8 cellular contexts compared by ENCODE assay signal in the genomic region with DNA sequence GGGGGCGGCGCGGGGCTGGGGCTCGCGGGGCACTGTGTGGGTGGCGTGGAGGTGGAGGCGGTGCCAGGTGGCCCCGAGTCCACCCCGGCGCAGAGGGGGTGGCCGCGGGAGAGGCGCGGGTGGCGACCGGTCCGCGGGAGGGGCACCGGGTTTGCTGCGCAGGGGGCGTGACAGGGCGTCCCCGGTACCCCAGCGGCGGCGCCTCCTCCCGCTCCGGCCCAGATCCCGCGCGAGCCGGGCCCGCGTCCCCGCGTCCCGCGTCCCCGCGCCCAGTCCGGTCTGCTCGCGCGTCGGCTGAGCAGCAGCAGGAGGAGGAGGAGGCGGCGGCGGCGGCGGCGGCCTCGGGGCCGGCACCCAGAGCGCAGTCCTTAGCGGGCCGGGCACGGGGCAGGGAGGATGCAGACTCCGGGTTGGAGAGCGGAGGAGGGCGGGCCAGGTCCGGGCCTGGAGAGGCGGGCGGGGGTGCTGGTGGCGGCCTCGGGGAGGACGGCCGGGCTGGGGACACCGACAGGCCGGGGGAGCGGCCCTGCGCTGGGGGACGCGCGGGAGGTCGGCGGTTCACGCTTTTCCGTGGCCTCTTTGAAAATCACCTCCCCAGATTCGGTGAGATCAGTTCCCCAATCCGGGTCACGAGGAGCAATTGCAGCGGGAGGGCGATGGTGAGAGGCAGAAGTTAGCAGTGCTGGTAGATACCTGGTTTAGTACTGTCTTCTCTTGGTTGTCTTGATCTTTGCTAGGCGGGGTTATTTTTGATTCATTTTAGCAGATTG. TPM values are rescaled to one million over a fixed set of nuclear protein-coding genes. Genes with fewer than 3 reads are reported as not detected.
A peak's percentile ranks its signal among the peaks of the same experiment; 100 is the strongest.
DNase-seq lines count a peak whose midpoint lies in the region; ATAC-seq, FAIRE-seq and TF ChIP-seq lines count a peak whose summit lies in the region.

No MANE protein-coding gene starts in this region.

- peak; percentile 45 for ATAC-seq in GM18505 (IDR thresholded peaks at IDR 0.05; ENCODE audit: unreplicated experiment)
- ATAC-seq in HG02870 (IDR thresholded peaks at IDR 0.05; ENCODE audit: unreplicated experiment) = peak; percentile 62
- ATAC-seq in HepG2 = peak; percentile 47

- no peak for FAIRE-seq in HepG2 (lab: Jason Lieb, UNC)

- TF ChIP-seq POLR2A in GM18505 (IDR thresholded peaks at IDR 0.05; ENCODE audit: borderline replicate concordance, extremely low read depth, insufficient read depth, insufficient read length) = peak; percentile 72
- no peak for TF ChIP-seq POLR2A in HepG2 (IDR thresholded peaks at IDR 0.05; ENCODE audit: insufficient read depth in 1 of 2, low read depth in 2 of 2, low read length in 2 of 2)

- WGBS in HepG2 (ENCODE audit: low lambda C conversion rate) = 1% methylated on average over 25 of the region's 84 CpGs

- intact Hi-C loops in A673 (cut with micrococcal nuclease; ENCODE audit: unreplicated experiment) = loop anchor here (5.0 kb wide), 1 partner anchor 123 kb away; no protein-coding TSS in a partner anchor
- intact Hi-C loops in HepG2 (cut with micrococcal nuclease; ENCODE audit: unreplicated experiment) = loop anchor here (5.0 to 10.0 kb wide), 2 partner anchors 38 to 520 kb away; a partner anchor contains a TSS

- H3K27me3 ChIP-seq in A673 (replicated peaks; ENCODE audit: insufficient read depth, low read depth, low read length, poor library complexity) = no peaks in the 10 kb centered on the region
- H3K27me3 ChIP-seq in HepG2 (ENCODE audit: control insufficient read depth in 1 of 2, insufficient read depth in 2 of 2, low read length in 2 of 2) = no peaks in the 10 kb centered on the region; a peak in 1 of 5 replicates

- TF ChIP-seq CTCF in A673 (conservative IDR thresholded peaks at IDR 0.05; ENCODE audit: low read depth, low read length) (no peak), WI38 (IDR thresholded peaks at IDR 0.05; ENCODE audit: low read depth, low read length) (no peak), HepG2 (CRISPR knock-in tag; IDR thresholded peaks at IDR 0.05) (no peak)

- H3K79me2 ChIP-seq in HepG2 (ENCODE audit: insufficient read depth, low read length) = peaks cover 56% of the 10 kb centered on the region

- no peak for TF ChIP-seq EP300 in HepG2 (IDR thresholded peaks at IDR 0.05; ENCODE audit: low read depth in 2 of 2, low read length in 2 of 2)
- TF ChIP-seq EP300 in HepG2 (CRISPR knock-in tag; IDR thresholded peaks at IDR 0.05; ENCODE audit: borderline replicate concordance) = no peak

- H3K4me3 ChIP-seq in A673 (ENCODE audit: low read depth, low read length, poor library complexity, severe bottlenecking) = peak overlapping the region; percentile 96
- peak overlapping the region; percentile 96 for H3K4me3 ChIP-seq in WI38 (ENCODE audit: low read depth, low read length)
- peak overlapping the region; percentile 85 to 99 (median 93) for H3K4me3 ChIP-seq in HepG2 (replicated peaks in 1 of 3; ENCODE audit: insufficient read depth in 1 of 3, low read depth in 2 of 3, low read length in 3 of 3)

- H3K4me2 ChIP-seq in HepG2 (ENCODE audit: low read depth, low read length) = peak overlapping the region; percentile 90

- H2AFZ ChIP-seq in HepG2 (ENCODE audit: low read length) = no peak overlapping the region

- POLR2A ChIA-PET in A673 (lab: Charles Lee; ENCODE audit: low non-redundant PET) = no interaction called here
- POLR2A ChIA-PET in HepG2 (lab: Yijun Ruan, JAX) = interaction anchor here (0.8 to 1.4 kb wide), 2 partner anchors 24 to 108 kb away, joined by 3 read pairs; no protein-coding TSS in a partner anchor

- peaks cover 49% of the 10 kb centered on the region for H4K20me1 ChIP-seq in HepG2 (ENCODE audit: insufficient read depth, low read length)

- BruUV-seq in A673 (replicated peaks; lab: Mats Ljungman, UMichigan) (no TSS peak), HepG2 (replicated peaks; lab: Mats Ljungman, UMichigan) (no TSS peak)

- H3K27ac ChIP-seq in A673 (ENCODE audit: low read depth, low read length, poor library complexity, severe bottlenecking) = peak overlapping the region; percentile 78
- H3K27ac ChIP-seq in HepG2 (ENCODE audit: extremely low read length, insufficient read depth, low read length) = peak overlapping the region; percentile 70

- no peaks in the 10 kb centered on the region for H3K9me3 ChIP-seq in A673 (ENCODE audit: low read depth, low read length, poor library complexity, severe bottlenecking)
- no peaks in the 10 kb centered on the region for H3K9me3 ChIP-seq in HepG2 (ENCODE audit: low read length)

- TF ChIP-seq RAD21 in HepG2 (CRISPR knock-in tag; IDR thresholded peaks at IDR 0.05) = no peak

- DNase-seq in A673 (ENCODE audit: low spot score) = peak; percentile 57
- peak; percentile 40 for DNase-seq in NCI-H146 treated with DMSO at 0.1 percent for 48 hours (lab: John Stamatoyannopoulos, UW; ENCODE audit: unreplicated experiment)
- DNase-seq in dedifferentiated amniotic fluid mesenchymal stem cell (ENCODE audit: extremely low spot score) = peak; percentile 58
- no peak for DNase-seq in HepG2 (ENCODE audit: low spot score)
- DNase-seq in stimulated activated CD4-positive, alpha-beta T cell treated with anti-CD3 and anti-CD28 coated beads, Interleukin-4, amount 100 ng/mL, for 4 hours = peak; percentile 10 to 21

- CTCF ChIA-PET in A673 (lab: Charles Lee) (interaction anchor here (1.0 kb wide), 1 partner anchor 12 kb away, joined by 3 read pairs; no protein-coding TSS in a partner anchor), HepG2 (lab: Yijun Ruan, JAX; ENCODE audit: low intra/inter-chr PET ratio, low total read pairs) (no interaction called here)

- peaks cover 29% of the 10 kb centered on the region for H3K4me1 ChIP-seq in A673 (ENCODE audit: insufficient read depth, low read length, poor library complexity, severe bottlenecking)
- H3K4me1 ChIP-seq in HepG2 (ENCODE audit: insufficient read depth, low read length) = peaks cover 46% of the 10 kb centered on the region

- no peaks in the 10 kb centered on the region for H3K36me3 ChIP-seq in A673 (ENCODE audit: insufficient read depth, low read length, poor library complexity, severe bottlenecking)
- H3K36me3 ChIP-seq in HepG2 (replicated peaks in 1 of 2; ENCODE audit: control insufficient read depth in 1 of 2, insufficient read depth in 2 of 2, low read length in 2 of 2) = no peaks in the 10 kb centered on the region

- H3K9ac ChIP-seq in HepG2 (ENCODE audit: insufficient read depth, low read depth, low read length) = peak overlapping the region; percentile 80

- in situ Hi-C loops in HepG2 (cut with HindIII; ENCODE audit: extremely low pct_ligation_motif_present, low pct_unique_long_range_greater_than_20kb) = loop anchor here (10.0 kb wide), 1 partner anchor 120 kb away; no protein-coding TSS in a partner anchor

TF ChIP-seq in HepG2, 621 proteins besides CTCF, POLR2A, EP300 and RAD21 (continues in another document):
- no peak for TF ChIP-seq ZNF124 (CRISPR knock-in tag; IDR thresholded peaks at IDR 0.05)
- no peak for TF ChIP-seq ZNF282 (IDR thresholded peaks at IDR 0.05; ENCODE audit: partially characterized antibody)
- TF ChIP-seq SMARCC2 (IDR thresholded peaks at IDR 0.05) = no peak
- peak; percentile 15; the same call in 1 of the 2 replicates for TF ChIP-seq GABPB1 (CRISPR knock-in tag; IDR thresholded peaks at IDR 0.05)
- no peak for TF ChIP-seq PRMT3 (CRISPR knock-in tag; IDR thresholded peaks at IDR 0.05; ENCODE audit: borderline replicate concordance, low read depth)
- TF ChIP-seq CREM (IDR thresholded peaks at IDR 0.05) = no peak
- TF ChIP-seq CREM (CRISPR knock-in tag; IDR thresholded peaks at IDR 0.05) = no peak
- TF ChIP-seq ZFP1 (CRISPR knock-in tag; IDR thresholded peaks at IDR 0.05) = no peak

RNA-seq across cellular contexts. Expression of a gene that starts 1.6 kb away (rescaled TPM):
- total RNA-seq in A673 (2021) = 99.8 and 105 TPM in 2 replicates
- total RNA-seq in HepG2 (2016; rRNA removed; fragmentation: Illumina TruSeq; extraction: Trizol) = 40.1 and 45.2 TPM in 2 replicates
- total RNA-seq in HepG2 (2016; cell fraction: cytosol; rRNA removed; fragmentation: Illumina TruSeq; extraction: Trizol; ENCODE audit: low read depth) = 21.2 and 24.0 TPM in 2 replicates
- 33.5 and 38.3 TPM in 2 replicates for total RNA-seq in HepG2 (2016; cell fraction: insoluble cytoplasmic fraction; rRNA removed; fragmentation: Illumina TruSeq; extraction: Trizol)
- total RNA-seq in HepG2 (2016; cell fraction: membrane; rRNA removed; fragmentation: Illumina TruSeq; extraction: Trizol) = 21.6 and 23.8 TPM in 2 replicates
- total RNA-seq in HepG2 (2016; cell fraction: nucleus; rRNA removed; fragmentation: Illumina TruSeq; extraction: Trizol) = 110 and 124 TPM in 2 replicates
- polyA plus RNA-seq in HepG2 (2011; rRNA removed) = 45.9 and 54.9 TPM in 2 replicates
- polyA plus RNA-seq in HepG2 (2011; cell fraction: cytosol; rRNA removed) = 21.6 and 26.5 TPM in 2 replicates
- polyA plus RNA-seq in HepG2 (2011; cell fraction: nucleus; rRNA removed) = 164 and 205 TPM in 2 replicates
- polyA plus RNA-seq in HepG2 (2012) = 38.4 and 43.8 TPM in 2 replicates
- 0.63 and 1.0 TPM in 2 replicates for polyA plus RNA-seq in HepG2 (2016; cell fraction: cytosol; fragmentation: Illumina TruSeq; extraction: Trizol; ENCODE audit: low read depth)
- 11.0 and 18.7 TPM in 2 replicates for polyA plus RNA-seq in HepG2 (2016; cell fraction: insoluble cytoplasmic fraction; fragmentation: Illumina TruSeq; extraction: Trizol; ENCODE audit: low read depth)
- polyA plus RNA-seq in HepG2 (2016; cell fraction: membrane; fragmentation: Illumina TruSeq; extraction: Trizol; ENCODE audit: low read depth) = 2.1 and 2.3 TPM in 2 replicates
- 112 and 131 TPM in 2 replicates for polyA plus RNA-seq in HepG2 (2016; cell fraction: nucleus; fragmentation: Illumina TruSeq; extraction: Trizol; ENCODE audit: insufficient read depth, low read depth)
- polyA minus RNA-seq in HepG2 (2011; rRNA and poly(A)+ RNA removed; ENCODE audit: low replicate concordance) = 240 and 302 TPM in 2 replicates
- 39.7 and 40.6 TPM in 2 replicates for polyA minus RNA-seq in HepG2 (2011; cell fraction: cytosol; rRNA and poly(A)+ RNA removed)
- polyA minus RNA-seq in HepG2 (2011; cell fraction: nucleus; rRNA and poly(A)+ RNA removed) = 318 and 321 TPM in 2 replicates
